24 cellular contexts compared by ENCODE assay signal in the genomic region with DNA sequence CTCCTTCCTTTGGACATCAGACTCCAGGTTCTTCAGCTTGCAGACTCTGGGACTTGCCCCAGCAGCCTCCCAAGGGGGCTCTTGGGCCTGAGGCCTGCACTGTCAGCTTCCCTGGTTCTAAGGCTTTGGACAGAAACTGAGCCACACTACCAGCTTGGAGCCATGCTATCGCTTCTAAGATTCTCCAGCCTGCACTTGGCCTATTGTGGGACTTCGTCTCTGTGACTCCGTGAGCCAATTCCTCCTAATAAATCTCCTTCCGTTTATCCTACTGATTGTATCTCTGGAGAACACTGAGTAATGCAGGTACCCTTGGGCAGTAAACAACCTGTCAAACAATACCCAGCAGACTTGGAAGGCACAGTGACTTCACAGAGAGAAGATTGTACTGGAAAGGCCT. TPM values are rescaled to one million over a fixed set of nuclear protein-coding genes. Genes with fewer than 3 reads are reported as not detected.
DNase-seq lines count a peak whose midpoint lies in the region; ATAC-seq and TF ChIP-seq lines count a peak whose summit lies in the region.
"Had no signal": no experiment of that assay in that cellular context is flagged by ENCODE, and none has a peak within 500 bp of the region (broad histone marks: within the 10 kb centered on the region; RNA-seq: fewer than 3 reads in every experiment).

No MANE protein-coding gene starts in this region.

- H3K27ac ChIP-seq in RWPE1 (peak overlapping the region; percentile 93), left ventricle myocardium inferior (replicated peaks) (peak overlapping the region; percentile 43), skin epidermis (peak overlapping the region in 20 of 21 experiments; percentile 58 to 88 (median 72)), body of pancreas (no peak overlapping the region)
- H3K27ac ChIP-seq: BLaER1 treated with 17β-estradiol and CSF1 and Interleukin-3, amounts not matched to agents 10 nM and 100 nM; neutrophil had no signal

- no peak for TF ChIP-seq POLR2A in body of pancreas (IDR thresholded peaks at IDR 0.05)

- H3K27me3 ChIP-seq in left ventricle myocardium inferior (ENCODE audit: low read depth) (no peaks in the 10 kb centered on the region), body of pancreas (no peaks in the 10 kb centered on the region)
- H3K27me3 ChIP-seq: BLaER1 treated with 17β-estradiol and CSF1 and Interleukin-3, amounts not matched to agents 10 nM and 100 nM; neutrophil had no signal

- H3K9me3 ChIP-seq in left ventricle myocardium inferior (replicated peaks) = peaks cover 9% of the 10 kb centered on the region
- H3K9me3 ChIP-seq in body of pancreas = no peaks in the 10 kb centered on the region
- H3K9me3 ChIP-seq: BLaER1 treated with 17β-estradiol and CSF1 and Interleukin-3, amounts not matched to agents 10 nM and 100 nM; neutrophil had no signal

- H3K4me1 ChIP-seq in left ventricle myocardium inferior (peaks cover 21% of the 10 kb centered on the region), body of pancreas (peaks cover 7% of the 10 kb centered on the region)
- H3K4me1 ChIP-seq: BLaER1 treated with 17β-estradiol and CSF1 and Interleukin-3, amounts not matched to agents 10 nM and 100 nM had no signal

- POLR2A ChIA-PET in RWPE1 (lab: Yijun Ruan, JAX; ENCODE audit: low non-redundant PET) = no interaction called here

- no peak for TF ChIP-seq CTCF in RWPE1 (conservative IDR thresholded peaks at IDR 0.05; ENCODE audit: low read depth)
- TF ChIP-seq CTCF in chondrocyte (IDR thresholded peaks at IDR 0.05) = no peak
- no peak for TF ChIP-seq CTCF in left ventricle myocardium inferior (IDR thresholded peaks at IDR 0.05; ENCODE audit: borderline replicate concordance)
- TF ChIP-seq CTCF in body of pancreas (IDR thresholded peaks at IDR 0.05) = no peak

- H3K36me3 Mint-ChIP-seq in chondrocyte (ENCODE audit: low read depth) = no peaks in the 10 kb centered on the region

- DNase-seq in RWPE1 (ENCODE audit: low spot score) = no peak
- peak; percentile 59 for DNase-seq in chondrocyte (ENCODE audit: low spot score)
- peak; percentile 26 for DNase-seq in left ventricle myocardium inferior
- DNase-seq in D341Med (ENCODE audit: low spot score) = no peak
- DNase-seq in body of pancreas = no peak
- no peak for DNase-seq in NCI-H2196 treated with DMSO at 0.1 percent for 48 hours (lab: John Stamatoyannopoulos, UW; ENCODE audit: unreplicated experiment)
- DNase-seq: activated CD4-positive, alpha-beta memory T cell treated with anti-CD3 and anti-CD28 coated beads, Interleukin-2, amount 10 ng/mL, durations not matched to agents 7 days and 5 days; activated CD4-positive, CD25-positive, alpha-beta regulatory T cell; activated effector memory CD4-positive, alpha-beta T cell treated with Interleukin-2 at 50 U/mL for 16 hours; activated naive CD8-positive, alpha-beta T cell treated with anti-CD3 and anti-CD28 coated beads, Interleukin-2, amount 50 U/mL, for 24 hours; foreskin melanocyte; kidney; NCI-H1105; NCI-H524; NK-92 treated with Interleukin-12 subunit alpha and Interleukin-12 subunit beta, amount 100 ng/mL, for 24 hours; retina had no signal

- CTCF ChIA-PET in RWPE1 (lab: Yijun Ruan, JAX) = interaction anchor here (1.0 kb wide), 1 partner anchor 1037 kb away, joined by 3 read pairs; no protein-coding TSS in a partner anchor

- no peaks in the 10 kb centered on the region for H3K36me3 ChIP-seq in left ventricle myocardium inferior
- H3K36me3 ChIP-seq in body of pancreas (replicated peaks in 1 of 2; ENCODE audit: insufficient read depth in 1 of 2, low read depth in 2 of 2) = no peaks in the 10 kb centered on the region
- H3K36me3 ChIP-seq: BLaER1 treated with 17β-estradiol and CSF1 and Interleukin-3, amounts not matched to agents 10 nM and 100 nM; neutrophil had no signal

- H3K4me1 Mint-ChIP-seq in chondrocyte (ENCODE audit: low read depth) = no peaks in the 10 kb centered on the region
- H3K4me1 Mint-ChIP-seq: activated CD4-positive, alpha-beta memory T cell treated with anti-CD3 and anti-CD28 coated beads, Interleukin-2, amount 10 ng/mL, durations not matched to agents 7 days and 5 days; activated naive CD8-positive, alpha-beta T cell treated with anti-CD3 and anti-CD28 coated beads, Interleukin-2, amount 50 U/mL, for 24 hours had no signal

- no peaks in the 10 kb centered on the region for H3K27me3 Mint-ChIP-seq in chondrocyte (ENCODE audit: low read depth)
- H3K27me3 Mint-ChIP-seq: activated naive CD8-positive, alpha-beta T cell treated with anti-CD3 and anti-CD28 coated beads, Interleukin-2, amount 50 U/mL, for 24 hours; dendritic cell treated with granulocyte-macrophage colony-stimulating factor and Interleukin-4, amounts not matched to agents 40 ng/mL and 50 ng/mL, for 4 days had no signal

- ATAC-seq in GM21528 (IDR thresholded peaks at IDR 0.05; ENCODE audit: low FRiP score, unreplicated experiment) (no peak), body of pancreas (no peak)
- ATAC-seq: activated naive CD8-positive, alpha-beta T cell treated with anti-CD3 and anti-CD28 coated beads, Interleukin-2, amount 50 U/mL, for 24 hours; Panc1 had no signal

- intact Hi-C loops in left ventricle myocardium inferior (cut with micrococcal nuclease) = no loop called here
- intact Hi-C loops in body of pancreas (cut with DNase I) = no loop called here

- 71 to 82% methylated on average over 4 of the region's 4 CpGs for WGBS in body of pancreas, 2 donors

- H3K27ac Mint-ChIP-seq in chondrocyte (ENCODE audit: unreplicated experiment) = no peak overlapping the region
- H3K27ac Mint-ChIP-seq: activated CD4-positive, alpha-beta memory T cell treated with anti-CD3 and anti-CD28 coated beads, Interleukin-2, amount 10 ng/mL, durations not matched to agents 7 days and 5 days; activated naive CD8-positive, alpha-beta T cell treated with anti-CD3 and anti-CD28 coated beads, Interleukin-2, amount 50 U/mL, for 24 hours; dendritic cell treated with granulocyte-macrophage colony-stimulating factor and Interleukin-4, amounts not matched to agents 40 ng/mL and 50 ng/mL, for 4 days had no signal

- H3K4me3 ChIP-seq in left ventricle myocardium inferior (no peak overlapping the region), skin epidermis (no peak overlapping the region), body of pancreas (no peak overlapping the region)
- H3K4me3 ChIP-seq: BLaER1 treated with 17β-estradiol and CSF1 and Interleukin-3, amounts not matched to agents 10 nM and 100 nM had no signal

- H3K4me3 Mint-ChIP-seq in chondrocyte (ENCODE audit: unreplicated experiment) = no peak overlapping the region
- H3K4me3 Mint-ChIP-seq: activated CD4-positive, alpha-beta memory T cell treated with anti-CD3 and anti-CD28 coated beads, Interleukin-2, amount 10 ng/mL, durations not matched to agents 7 days and 5 days; activated naive CD8-positive, alpha-beta T cell treated with anti-CD3 and anti-CD28 coated beads, Interleukin-2, amount 50 U/mL, for 24 hours; dendritic cell treated with granulocyte-macrophage colony-stimulating factor and Interleukin-4, amounts not matched to agents 40 ng/mL and 50 ng/mL, for 4 days had no signal

- peaks cover 9% of the 10 kb centered on the region for H3K9me3 Mint-ChIP-seq in chondrocyte (ENCODE audit: low read depth)
- H3K9me3 Mint-ChIP-seq: activated CD4-positive, alpha-beta memory T cell treated with anti-CD3 and anti-CD28 coated beads, Interleukin-2, amount 10 ng/mL, durations not matched to agents 7 days and 5 days; activated naive CD8-positive, alpha-beta T cell treated with anti-CD3 and anti-CD28 coated beads, Interleukin-2, amount 50 U/mL, for 24 hours; dendritic cell treated with granulocyte-macrophage colony-stimulating factor and Interleukin-4, amounts not matched to agents 40 ng/mL and 50 ng/mL, for 4 days had no signal

RNA-seq across cellular contexts. Expression of gene RHOJ, which starts 24.9 kb away (rescaled TPM):
- total RNA-seq in chondrocyte (37.1 to 55.1 TPM (median 39.2 TPM) in 3 replicates), left ventricle myocardium inferior (14.6 TPM), body of pancreas (1 to 10 TPM; 4.2 to 7.3 TPM)
- total RNA-seq: activated CD4-positive, alpha-beta memory T cell treated with anti-CD3 and anti-CD28 coated beads, Interleukin-2, amount 10 ng/mL, durations not matched to agents 7 days and 5 days; LHCN-M2; myocyte had no signal

Comparison
In these comparisons a context has a peak if more than half of its experiments do, and no peak if none do; other contexts are left out.
1. DNase-seq: peak in chondrocyte (single experiment) and left ventricle myocardium inferior (single experiment); none in RWPE1 (single experiment), D341Med (single experiment), body of pancreas (0 of 4) and NCI-H2196 treated with DMSO at 0.1 percent for 48 hours (single experiment).
2. H3K27ac ChIP-seq: peak in RWPE1 (single experiment), left ventricle myocardium inferior (single experiment) and skin epidermis (20 of 21); none in body of pancreas (0 of 4).